Comparison of ENCODE assay signal across 1 cellular context in the genomic region with DNA sequence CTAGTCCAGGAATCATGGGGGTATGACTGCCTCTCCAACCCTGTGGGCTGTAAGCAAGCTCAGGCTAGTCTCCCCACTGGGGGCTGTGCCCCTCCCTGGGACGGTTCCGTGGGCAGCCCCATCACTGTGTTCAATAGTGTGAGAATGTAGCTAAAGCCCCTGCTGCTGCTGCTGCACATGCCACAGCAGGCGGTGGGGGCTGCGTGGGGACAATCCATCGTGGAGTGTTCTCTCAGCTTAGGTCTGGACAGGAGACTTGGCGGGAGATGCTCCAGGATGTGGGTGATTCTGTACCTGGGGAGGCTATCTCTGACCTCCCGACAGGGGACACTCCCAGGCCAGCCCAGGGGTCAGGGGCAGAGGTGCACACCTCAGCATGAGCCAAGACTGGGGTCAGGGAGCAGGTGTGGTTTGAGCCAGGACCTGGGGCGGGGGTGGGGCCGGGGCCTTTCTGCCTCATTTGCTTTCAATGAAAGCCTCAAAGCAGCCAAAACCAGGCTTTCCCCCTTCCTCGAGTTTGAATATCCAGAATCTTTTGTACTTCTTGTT.
TF ChIP-seq lines count a peak whose summit lies in the region.

No MANE protein-coding gene starts in this region.

TF ChIP-seq in SK-N-SH treated with all-trans-retinoic acid at 6 μM for 48 hours, 23 proteins besides CTCF, POLR2A, EP300 and RAD21 (continued from another document):
- TF ChIP-seq CREB5 (CRISPR knock-in tag; IDR thresholded peaks at IDR 0.05; ENCODE audit: low read depth), result no peak
- TF ChIP-seq, protein P1, sequence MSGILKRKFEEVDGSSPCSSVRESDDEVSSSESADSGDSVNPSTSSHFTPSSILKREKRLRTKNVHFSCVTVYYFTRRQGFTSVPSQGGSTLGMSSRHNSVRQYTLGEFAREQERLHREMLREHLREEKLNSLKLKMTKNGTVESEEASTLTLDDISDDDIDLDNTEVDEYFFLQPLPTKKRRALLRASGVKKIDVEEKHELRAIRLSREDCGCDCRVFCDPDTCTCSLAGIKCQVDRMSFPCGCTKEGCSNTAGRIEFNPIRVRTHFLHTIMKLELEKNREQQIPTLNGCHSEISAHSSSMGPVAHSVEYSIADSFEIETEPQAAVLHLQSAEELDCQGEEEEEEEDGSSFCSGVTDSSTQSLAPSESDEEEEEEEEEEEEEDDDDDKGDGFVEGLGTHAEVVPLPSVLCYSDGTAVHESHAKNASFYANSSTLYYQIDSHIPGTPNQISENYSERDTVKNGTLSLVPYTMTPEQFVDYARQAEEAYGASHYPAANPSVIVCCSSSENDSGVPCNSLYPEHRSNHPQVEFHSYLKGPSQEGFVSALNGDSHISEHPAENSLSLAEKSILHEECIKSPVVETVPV (CRISPR knock-in tag; IDR thresholded peaks at IDR 0.05), result no peak
- no peak for TF ChIP-seq BACH2 (CRISPR knock-in tag; IDR thresholded peaks at IDR 0.05; ENCODE audit: borderline replicate concordance)
- no peak for TF ChIP-seq GLIS3 (CRISPR knock-in tag; IDR thresholded peaks at IDR 0.05)
- TF ChIP-seq ZNF70 (CRISPR knock-in tag; IDR thresholded peaks at IDR 0.05), result no peak
- TF ChIP-seq SNAI2 (CRISPR knock-in tag; IDR thresholded peaks at IDR 0.05), result no peak
- no peak for TF ChIP-seq PPARA (CRISPR knock-in tag; IDR thresholded peaks at IDR 0.05; ENCODE audit: borderline replicate concordance)
- no peak for TF ChIP-seq POU6F1 (CRISPR knock-in tag; IDR thresholded peaks at IDR 0.05; ENCODE audit: borderline replicate concordance, low read depth)
- TF ChIP-seq ZC3H10 (CRISPR knock-in tag; IDR thresholded peaks at IDR 0.05), result no peak
- no peak for TF ChIP-seq ZFP3 (CRISPR knock-in tag; IDR thresholded peaks at IDR 0.05)
